16 cellular contexts compared by ENCODE assay signal in the genomic region with DNA sequence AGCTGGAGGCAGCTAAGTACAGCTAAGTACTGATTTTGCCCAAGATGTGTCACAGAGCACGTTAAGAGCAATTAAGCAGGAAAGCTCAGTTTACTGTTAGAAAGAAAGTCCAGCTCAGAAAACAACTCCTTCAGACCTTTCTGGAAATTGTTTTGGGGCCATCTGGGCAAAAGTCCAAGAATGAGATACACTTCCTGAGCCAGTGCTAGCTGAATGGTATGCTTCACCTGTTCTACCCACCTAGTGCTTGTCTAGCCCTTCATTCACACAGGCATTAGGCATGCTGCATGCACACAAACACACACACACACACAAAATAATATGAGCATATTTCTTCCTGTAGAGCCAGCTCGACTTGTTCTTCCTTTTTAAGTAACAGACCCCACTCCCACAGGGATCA. TPM values are rescaled to one million over a fixed set of nuclear protein-coding genes. Genes with fewer than 3 reads are reported as not detected.
DNase-seq lines count a peak whose midpoint lies in the region; TF ChIP-seq lines count a peak whose summit lies in the region.
"Had no signal": no experiment of that assay in that cellular context is flagged by ENCODE, and none has a peak within 500 bp of the region (broad histone marks: within the 10 kb centered on the region; RNA-seq: fewer than 3 reads in every experiment).

No MANE protein-coding gene starts in this region.

- intact Hi-C loops in OCI-LY7 (cut with micrococcal nuclease; ENCODE audit: unreplicated experiment): no loop called here

- H4K20me1 ChIP-seq in OCI-LY7 (ENCODE audit: insufficient read depth, low read length): no peaks in the 10 kb centered on the region

- H3K4me3 Mint-ChIP-seq in brain (no peak overlapping the region), neural crest cell (peak overlapping the region; percentile 26)
- H3K4me3 Mint-ChIP-seq: activated CD4-positive, alpha-beta T cell treated with anti-CD3 and anti-CD28 coated beads, Interleukin-2, amount 10 ng/mL, durations not matched to agents 7 days and 5 days; activated T-helper 1 cell treated with anti-CD3 and anti-CD28 coated beads, Interleukin-12 subunit alpha, Interleukin-12 subunit beta, Interleukin-2, Interleukin-4 antibody, amounts not matched to agents 30 ng/mL and 10 ng/mL and 1 ng/mL, durations not matched to agents 14 hours and 24 hours and 36 hours; B cell; stimulated activated naive CD8-positive, alpha-beta T cell treated with anti-CD3 and anti-CD28 coated beads, Interleukin-15, Interleukin-2, amounts not matched to agents 100 ng/mL and 50 ng/mL, for 24 hours had no signal

- no peak for TF ChIP-seq CTCF in brain (conservative IDR thresholded peaks at IDR 0.05)
- TF ChIP-seq CTCF in neural crest cell (conservative IDR thresholded peaks at IDR 0.05): no peak
- TF ChIP-seq CTCF in OCI-LY7 (conservative IDR thresholded peaks at IDR 0.05; ENCODE audit: low read length): no peak

- no TSS peak for BruUV-seq in OCI-LY7 (replicated peaks; lab: Mats Ljungman, UMichigan)

- no peak overlapping the region for H3K27ac ChIP-seq in OCI-LY7 (ENCODE audit: low read depth, low read length, poor library complexity, severe bottlenecking)
- H3K27ac ChIP-seq: coronary artery had no signal

- CTCF ChIA-PET in OCI-LY7 (lab: Charles Lee; ENCODE audit: unreplicated experiment): no interaction called here

- no peaks in the 10 kb centered on the region for H3K9me3 Mint-ChIP-seq in brain
- H3K9me3 Mint-ChIP-seq in neural crest cell: no peaks in the 10 kb centered on the region
- H3K9me3 Mint-ChIP-seq: activated CD4-positive, alpha-beta T cell treated with anti-CD3 and anti-CD28 coated beads, Interleukin-2, amount 10 ng/mL, durations not matched to agents 7 days and 5 days; activated T-helper 1 cell treated with anti-CD3 and anti-CD28 coated beads, Interleukin-12 subunit alpha, Interleukin-12 subunit beta, Interleukin-2, Interleukin-4 antibody, amounts not matched to agents 30 ng/mL and 10 ng/mL and 1 ng/mL, durations not matched to agents 14 hours and 24 hours and 36 hours; stimulated activated naive CD8-positive, alpha-beta T cell treated with anti-CD3 and anti-CD28 coated beads, Interleukin-15, Interleukin-2, amounts not matched to agents 100 ng/mL and 50 ng/mL, for 24 hours had no signal

- no peaks in the 10 kb centered on the region for H3K79me2 ChIP-seq in OCI-LY7 (ENCODE audit: insufficient read depth, low read depth, low read length)

- no peak overlapping the region for H2AFZ ChIP-seq in OCI-LY7 (ENCODE audit: low read length)

- no peaks in the 10 kb centered on the region for H3K9me3 ChIP-seq in OCI-LY7 (ENCODE audit: low read length)
- H3K9me3 ChIP-seq: MG63 had no signal

- no peak overlapping the region for H3K4me2 ChIP-seq in OCI-LY7 (ENCODE audit: low read length)

- POLR2A ChIA-PET in OCI-LY7 (lab: Charles Lee): interaction anchor here (0.5 to 1.1 kb wide), 6 partner anchors 9 to 183 kb away, joined by 3 to 4 read pairs (median 3); no protein-coding TSS in a partner anchor

- no peaks in the 10 kb centered on the region for H3K4me1 ChIP-seq in OCI-LY7 (ENCODE audit: insufficient read depth, low read length, poor library complexity, severe bottlenecking)

- peak overlapping the region; percentile 14 to 90 (median 45) for H3K27ac Mint-ChIP-seq in brain
- H3K27ac Mint-ChIP-seq in neural crest cell (ENCODE audit: unreplicated experiment): no peak overlapping the region
- H3K27ac Mint-ChIP-seq: activated CD4-positive, alpha-beta T cell treated with anti-CD3 and anti-CD28 coated beads, Interleukin-2, amount 10 ng/mL, durations not matched to agents 7 days and 5 days; activated T-helper 1 cell treated with anti-CD3 and anti-CD28 coated beads, Interleukin-12 subunit alpha, Interleukin-12 subunit beta, Interleukin-2, Interleukin-4 antibody, amounts not matched to agents 30 ng/mL and 10 ng/mL and 1 ng/mL, durations not matched to agents 14 hours and 24 hours and 36 hours; B cell; stimulated activated naive CD8-positive, alpha-beta T cell treated with anti-CD3 and anti-CD28 coated beads, Interleukin-15, Interleukin-2, amounts not matched to agents 100 ng/mL and 50 ng/mL, for 24 hours had no signal

- H3K36me3 Mint-ChIP-seq in brain (peaks cover 18% of the 10 kb centered on the region), neural crest cell (ENCODE audit: low read depth) (peaks cover 8% of the 10 kb centered on the region)

- no peaks in the 10 kb centered on the region for H3K9me2 ChIP-seq in OCI-LY7 (ENCODE audit: insufficient read depth, low read length)

- DNase-seq in NCI-H2029 (lab: John Stamatoyannopoulos, UW): peak; percentile 66
- no peak for DNase-seq in neural crest cell (ENCODE audit: low read depth, low spot score)
- no peak for DNase-seq in activated CD4-positive, alpha-beta T cell treated with anti-CD3 and anti-CD28 coated beads for 48 hours
- DNase-seq in D341Med (ENCODE audit: low spot score): no peak
- DNase-seq in OCI-LY7 (ENCODE audit: low spot score): no peak
- DNase-seq: activated CD4-positive, alpha-beta T cell treated with anti-CD3 and anti-CD28 coated beads, Interleukin-2, amount 10 ng/mL, durations not matched to agents 7 days and 5 days; amniotic stem cell; mesendoderm; MG63; NCI-H226; T-helper 2 cell had no signal

- no peak overlapping the region for H3K4me3 ChIP-seq in OCI-LY7 (ENCODE audit: low read depth, low read length, poor library complexity, severe bottlenecking)
- H3K4me3 ChIP-seq: coronary artery, MG63 had no signal

- H3K36me3 ChIP-seq in OCI-LY7 (ENCODE audit: insufficient read depth, low read length): no peaks in the 10 kb centered on the region
- H3K36me3 ChIP-seq: MG63 had no signal

- peaks cover 17% of the 10 kb centered on the region for H3K4me1 Mint-ChIP-seq in brain
- H3K4me1 Mint-ChIP-seq in neural crest cell: peaks cover 40% of the 10 kb centered on the region
- H3K4me1 Mint-ChIP-seq: B cell had no signal

- no peaks in the 10 kb centered on the region for H3K27me3 Mint-ChIP-seq in brain
- H3K27me3 Mint-ChIP-seq in neural crest cell (ENCODE audit: low read depth): no peaks in the 10 kb centered on the region
- H3K27me3 Mint-ChIP-seq: activated CD4-positive, alpha-beta T cell treated with anti-CD3 and anti-CD28 coated beads, Interleukin-2, amount 10 ng/mL, durations not matched to agents 7 days and 5 days; B cell; stimulated activated naive CD8-positive, alpha-beta T cell treated with anti-CD3 and anti-CD28 coated beads, Interleukin-15, Interleukin-2, amounts not matched to agents 100 ng/mL and 50 ng/mL, for 24 hours had no signal

RNA-seq across cellular contexts. Expression of a gene that starts 6.6 kb away (rescaled TPM):
- polyA plus RNA-seq in brain (ENCODE audit: insufficient read depth, low read depth, low replicate concordance): 6.4 TPM
- total RNA-seq in neural crest cell (42.3 and 45.5 TPM in 2 replicates), OCI-LY7 (2022) (6.0 and 8.8 TPM in 2 replicates)
- total RNA-seq in OCI-LY7 (2014; rRNA removed; shearing (Covaris generic)): 0.90 and 1.3 TPM in 2 replicates

RNA-seq across cellular contexts. Expression of a gene that starts 17.1 kb away (rescaled TPM):
- 18.4 TPM for polyA plus RNA-seq in brain (ENCODE audit: insufficient read depth, low read depth, low replicate concordance)
- total RNA-seq in neural crest cell (30.4 and 33.7 TPM in 2 replicates), OCI-LY7 (2022) (6.4 and 7.4 TPM in 2 replicates)
- 2.5 and 2.7 TPM in 2 replicates for total RNA-seq in OCI-LY7 (2014; rRNA removed; shearing (Covaris generic))

RNA-seq across cellular contexts. Expression of a gene that starts 27.5 kb away (rescaled TPM):
- polyA plus RNA-seq in brain (ENCODE audit: insufficient read depth, low read depth, low replicate concordance): 755 TPM
- total RNA-seq in neural crest cell: 32.3 and 43.1 TPM in 2 replicates
- total RNA-seq in OCI-LY7 (2014; rRNA removed; shearing (Covaris generic)): 306 and 600 TPM in 2 replicates
- 74.6 and 79.1 TPM in 2 replicates for total RNA-seq in OCI-LY7 (2022)

RNA-seq across cellular contexts. Expression of a gene that starts 40.3 kb away (rescaled TPM):
- 156 TPM for polyA plus RNA-seq in brain (ENCODE audit: insufficient read depth, low read depth, low replicate concordance)
- total RNA-seq in neural crest cell: 86.5 and 97.3 TPM in 2 replicates
- total RNA-seq in OCI-LY7 (2014; rRNA removed; shearing (Covaris generic)): 21.6 and 21.8 TPM in 2 replicates
- 47.2 and 50.5 TPM in 2 replicates for total RNA-seq in OCI-LY7 (2022)

RNA-seq across cellular contexts. Expression of a gene that starts 47.6 kb away (rescaled TPM):
- polyA plus RNA-seq in brain (ENCODE audit: insufficient read depth, low read depth, low replicate concordance): 52.2 TPM
- total RNA-seq in neural crest cell (125 TPM in 2 replicates), OCI-LY7 (2022) (80.9 and 81.4 TPM in 2 replicates)
- total RNA-seq in OCI-LY7 (2014; rRNA removed; shearing (Covaris generic)): 57.8 and 68.1 TPM in 2 replicates
